In the genomic region with DNA sequence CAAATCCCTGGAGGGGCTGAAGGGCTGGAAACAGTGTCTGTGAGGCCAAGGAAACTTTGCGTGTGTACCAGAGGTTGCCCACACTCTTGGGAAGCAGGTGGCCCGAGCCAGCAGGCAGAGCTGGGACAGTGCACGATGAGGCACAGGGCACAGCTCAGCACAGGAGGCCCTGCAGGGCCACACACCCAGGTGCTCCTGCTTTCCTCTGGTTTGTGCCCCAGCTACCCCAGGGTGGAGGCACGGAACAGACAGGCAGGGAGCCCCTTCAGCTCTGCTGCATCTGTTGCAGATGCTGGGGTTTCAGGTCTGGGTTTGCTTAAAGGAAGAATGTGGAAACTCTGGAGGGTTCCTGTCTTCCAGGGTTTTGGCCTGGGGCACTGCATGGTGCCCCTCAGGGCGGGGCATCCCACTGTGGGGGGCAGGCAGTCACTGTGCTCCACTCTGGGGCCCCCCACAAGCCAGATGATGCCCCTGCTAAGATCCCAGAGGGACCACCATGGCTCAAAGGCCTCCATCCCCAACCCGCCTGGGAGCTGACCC, we compare ENCODE assay signal across 23 cellular contexts. TPM values are rescaled to one million over a fixed set of nuclear protein-coding genes. Genes with fewer than 3 reads are reported as not detected.
DNase-seq lines count a peak whose midpoint lies in the region; ATAC-seq and TF ChIP-seq lines count a peak whose summit lies in the region.
"Had no signal": no experiment of that assay in that cellular context is flagged by ENCODE, and none has a peak within 500 bp of the region (broad histone marks: within the 10 kb centered on the region; RNA-seq: fewer than 3 reads in every experiment).

No MANE protein-coding gene starts in this region.

- peaks cover 5% of the 10 kb centered on the region for H3K36me3 Mint-ChIP-seq in glutamatergic neuron (ENCODE audit: unreplicated experiment)

- no peak for TF ChIP-seq CTCF in heart right ventricle (IDR thresholded peaks at IDR 0.05)
- TF ChIP-seq CTCF in glutamatergic neuron (IDR thresholded peaks at IDR 0.05; ENCODE audit: partially characterized antibody, unreplicated experiment), result no peak
- no peak for TF ChIP-seq CTCF in spleen (IDR thresholded peaks at IDR 0.05 in 8 of 11, conservative IDR thresholded peaks at IDR 0.05 in 3 of 11)
- no peak for TF ChIP-seq CTCF in GM13977 (IDR thresholded peaks at IDR 0.05; ENCODE audit: extremely low read depth, insufficient read depth, missing control alignments)

- WGBS in heart right ventricle, 2 donors, result 71 to 77% methylated on average over 6 of the region's 6 CpGs
- 67 to 79% (median 74%) methylated on average over 4 to 6 of the region's 6 CpGs for WGBS in spleen, 5 donors

- H3K4me3 ChIP-seq in heart right ventricle (no peak overlapping the region), H7 (ENCODE audit: insufficient read depth, low read depth, low read length) (no peak overlapping the region), spleen (no peak overlapping the region)
- H3K4me3 ChIP-seq: BLaER1, Peyer's patch, SJCRH30 had no signal

- DNase-seq in Right ventricle myocardium superior, result peak; percentile 19
- DNase-seq in heart right ventricle, result no peak
- peak; percentile 55 for DNase-seq in H7
- DNase-seq in glutamatergic neuron, result peak; percentile 12
- DNase-seq in spleen, result peak; percentile 42
- DNase-seq in islet precursor cell, result no peak
- DNase-seq in stimulated activated CD4-positive, alpha-beta T cell treated with anti-CD3 and anti-CD28 coated beads, Interleukin-4, amount 100 ng/mL, for 1 hour, result no peak
- DNase-seq in GM13977 (ENCODE audit: low spot score), result no peak
- DNase-seq: CD4-positive, alpha-beta T cell; GOT3; HCEC 1CT; NCI-H1092; NCI-H1417 treated with DMSO at 0.1 percent for 48 hours; NCI-H1694 treated with DMSO at 0.1 percent for 48 hours; NCI-H2081; NCI-H2227 treated with DMSO at 0.1 percent for 48 hours; NCI-H526 treated with DMSO at 0.1 percent for 48 hours; Peyer's patch; SJCRH30 had no signal

- no peaks in the 10 kb centered on the region for H3K4me1 Mint-ChIP-seq in glutamatergic neuron (ENCODE audit: low read depth, unreplicated experiment)

- peaks cover 0 to 20% (median 0%) of the 10 kb centered on the region in 9 donors for H3K4me1 ChIP-seq in heart right ventricle
- no peaks in the 10 kb centered on the region for H3K4me1 ChIP-seq in spleen
- H3K4me1 ChIP-seq: Peyer's patch, SJCRH30 had no signal

- peaks cover 5% of the 10 kb centered on the region for H3K9me3 Mint-ChIP-seq in glutamatergic neuron (ENCODE audit: unreplicated experiment)
- H3K9me3 Mint-ChIP-seq: CD4-positive, alpha-beta T cell had no signal

- ATAC-seq in Right ventricle myocardium superior (ENCODE audit: poor library complexity), result no peak
- ATAC-seq in heart right ventricle, result no peak

- intact Hi-C loops in Right ventricle myocardium superior (cut with DNase I), result no loop called here
- intact Hi-C loops in heart right ventricle (cut with DNase I), result no loop called here
- intact Hi-C loops in spleen (cut with DNase I; ENCODE audit: low total_unique reads), result no loop called here

- H3K27me3 ChIP-seq in heart right ventricle (peaks cover 0 to 40% (median 18%) of the 10 kb centered on the region in 7 donors), H7 (ENCODE audit: control insufficient read depth, insufficient read depth, low read length) (no peaks in the 10 kb centered on the region), spleen (replicated peaks in 1 of 7) (peaks cover 0 to 78% (median 8%) of the 10 kb centered on the region in 7 donors)
- H3K27me3 ChIP-seq: BLaER1, Peyer's patch had no signal

- H3K27ac ChIP-seq in heart right ventricle (no peak overlapping the region), spleen (no peak overlapping the region)
- H3K27ac ChIP-seq: BLaER1, HL-60, Peyer's patch, SJCRH30 had no signal

- in situ Hi-C loops in GM13977 (cut with MboI; ENCODE audit: low pct_unique_long_range_greater_than_20kb, low sequenced_read_pairs, unreplicated experiment), result no loop called here

- H3K27ac Mint-ChIP-seq in glutamatergic neuron (ENCODE audit: unreplicated experiment), result no peak overlapping the region
- H3K27ac Mint-ChIP-seq: CD4-positive, alpha-beta T cell had no signal

- H3K27me3 Mint-ChIP-seq in glutamatergic neuron (ENCODE audit: unreplicated experiment), result peaks cover 20% of the 10 kb centered on the region

- H3K36me3 ChIP-seq in heart right ventricle (no peaks in the 10 kb centered on the region), H7 (replicated peaks; ENCODE audit: control insufficient read depth, insufficient read depth, low read length) (no peaks in the 10 kb centered on the region), spleen (no peaks in the 10 kb centered on the region)
- H3K36me3 ChIP-seq: BLaER1, Peyer's patch, SJCRH30 had no signal

- TF ChIP-seq POLR2A in spleen (IDR thresholded peaks at IDR 0.05), result no peak

- H3K4me3 Mint-ChIP-seq in glutamatergic neuron (ENCODE audit: unreplicated experiment), result no peak overlapping the region
- H3K4me3 Mint-ChIP-seq: CD4-positive, alpha-beta T cell had no signal

- H3K9me3 ChIP-seq in heart right ventricle (no peaks in the 10 kb centered on the region), spleen (no peaks in the 10 kb centered on the region)
- H3K9me3 ChIP-seq: BLaER1, Peyer's patch, SJCRH30 had no signal

RNA-seq across cellular contexts. Expression of a gene that starts 8.6 kb away (rescaled TPM):
- total RNA-seq in Right ventricle myocardium superior, result not detected
- 1 to 10 TPM in 1 of 10 donors, under 1 TPM in 4, not detected in 5; 0.34 to 1.0 (median 0.42) TPM for total RNA-seq in heart right ventricle
- polyA plus RNA-seq in heart right ventricle, result under 1 TPM; 0.17 to 0.22 TPM
- 1.9 and 3.2 TPM in 2 replicates for total RNA-seq in H7 (2014; rRNA removed; shearing (Covaris generic))
- total RNA-seq in glutamatergic neuron (ENCODE audit: unreplicated experiment), result 28.8 TPM
- total RNA-seq in spleen, result not detected
- under 1 TPM in 1 of 3 donors, not detected in 2; 0.08 TPM for polyA plus RNA-seq in spleen
- total RNA-seq: CD4-positive, alpha-beta T cell; SJCRH30 had no signal

RNA-seq across cellular contexts. Expression of a gene that starts 16.4 kb away (rescaled TPM):
- total RNA-seq in Right ventricle myocardium superior (42.5 TPM), heart right ventricle (100 to 1,000 TPM in 1 of 10 donors, 10 to 100 TPM in 9; 55.0 to 124 (median 75.1) TPM), glutamatergic neuron (ENCODE audit: unreplicated experiment) (not detected), spleen (under 1 TPM in 2 of 7 donors, not detected in 5; 0.17 to 0.28 TPM)
- polyA plus RNA-seq in heart right ventricle (100 to 1,000 TPM in 1 of 2 donors, 10 to 100 TPM in 1; 13.8 to 139 TPM), spleen (under 1 TPM; 0.20 to 0.70 (median 0.28) TPM)
- total RNA-seq in H7 (2014; rRNA removed; shearing (Covaris generic)), result not detected in 2 replicates
- total RNA-seq: CD4-positive, alpha-beta T cell; NCI-H460; SJCRH30 had no signal
- polyA plus RNA-seq: AG04450 had no signal

Comparison
In these comparisons a context has a peak if more than half of its experiments do, and no peak if none do; other contexts are left out.
1. DNase-seq: peak in Right ventricle myocardium superior (single experiment), H7 (single experiment), glutamatergic neuron (single experiment) and spleen (single experiment); none in heart right ventricle (0 of 2), islet precursor cell (single experiment), stimulated activated CD4-positive, alpha-beta T cell treated with anti-CD3 and anti-CD28 coated beads, Interleukin-4, amount 100 ng/mL, for 1 hour (single experiment) and GM13977 (single experiment).
2. RNA of a gene that starts 16.4 kb away (total RNA-seq): 55.0 to 124 TPM in heart right ventricle and 42.5 TPM in Right ventricle myocardium superior (single experiment); 0.17 to 0.28 TPM in spleen, not detected in H7 and not detected in glutamatergic neuron (single experiment); every median in the first group is over 10 times any median in the second.